In the genomic region with DNA sequence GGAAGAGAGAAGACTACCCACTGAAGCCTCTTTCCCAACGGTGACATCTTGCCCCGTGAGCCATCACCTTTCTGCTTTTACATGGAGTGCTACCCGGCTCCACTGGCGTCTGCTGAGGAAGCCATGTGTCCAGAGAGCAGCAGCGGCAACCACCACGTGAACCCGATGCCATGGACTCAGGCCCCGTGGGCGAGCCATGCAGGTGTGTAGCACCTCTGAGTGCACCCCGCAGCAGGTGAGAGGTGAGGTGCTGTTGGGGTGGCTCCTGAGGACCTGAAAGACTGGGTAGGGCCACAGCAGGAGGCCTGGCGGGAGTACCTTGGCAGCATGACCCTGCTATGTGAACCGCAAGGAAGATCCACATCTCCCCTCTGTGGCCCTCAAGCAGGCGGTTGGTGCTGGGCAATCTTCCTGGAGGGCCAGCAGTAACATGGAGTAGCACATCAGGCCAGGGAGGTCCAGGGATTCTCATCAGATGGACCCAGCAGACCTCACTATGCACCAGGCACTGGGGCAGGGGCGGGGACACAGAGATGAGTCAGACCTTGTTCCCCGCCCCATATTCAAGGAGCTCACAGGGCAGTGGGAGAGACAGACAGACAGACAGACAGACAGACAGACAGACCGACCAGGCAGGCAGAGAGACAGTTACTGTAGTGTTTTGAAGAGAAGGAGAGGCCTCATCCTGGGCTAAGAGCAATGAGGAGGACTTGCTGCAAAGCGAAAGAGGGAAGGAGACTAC, we compare ENCODE assay signal across 15 cellular contexts.
DNase-seq lines count a peak whose midpoint lies in the region; ATAC-seq and TF ChIP-seq lines count a peak whose summit lies in the region.
"Had no signal": no experiment of that assay in that cellular context is flagged by ENCODE, and none has a peak within 500 bp of the region (broad histone marks: within the 10 kb centered on the region; RNA-seq: fewer than 3 reads in every experiment).

No MANE protein-coding gene starts in this region.

- no peak for TF ChIP-seq RAD21 in IMR-90 (IDR thresholded peaks at IDR 0.05; ENCODE audit: low read length)

- no peak overlapping the region for H3K4me2 ChIP-seq in IMR-90 (ENCODE audit: low read depth, low read length)
- no peak overlapping the region for H3K4me2 ChIP-seq in mesenchymal stem cell (ENCODE audit: low read length, poor library complexity, severe bottlenecking)
- H3K4me2 ChIP-seq in smooth muscle cell = no peak overlapping the region

- in situ Hi-C loops in IMR-90 (cut with MboI; ENCODE audit: low sequenced_read_pairs) = no loop called here

- H2BK15ac ChIP-seq in IMR-90 (ENCODE audit: low read depth, low read length) (no peak overlapping the region), mesenchymal stem cell (ENCODE audit: low read depth, poor library complexity, severe bottlenecking) (no peak overlapping the region)

- BruUV-seq in IMR-90 (replicated peaks; lab: Mats Ljungman, UMichigan) = no TSS peak

- H4K8ac ChIP-seq in IMR-90 (ENCODE audit: low read depth in 2 of 2, low read length in 2 of 2) (no peak overlapping the region), mesenchymal stem cell (ENCODE audit: low read length) (no peak overlapping the region)

- 71% methylated on average over 9 of the region's 17 CpGs; no CpG with 5 or more reads in 1 of the 2 experiments for WGBS in IMR-90 (ENCODE audit: extremely low coverage in 2 of 2, insufficient read length in 1 of 2), 2 experiments
- 80% methylated on average over 15 of the region's 17 CpGs for WGBS in mesenchymal stem cell
- WGBS in smooth muscle cell (ENCODE audit: low lambda C conversion rate) = 90% methylated on average over 17 of the region's 17 CpGs

- intact Hi-C loops in IMR-90 (cut with micrococcal nuclease) (no loop called here), posterior vena cava (cut with DNase I) (no loop called here), upper lobe of right lung (cut with DNase I) (no loop called here)

- H3F3A ChIP-seq in smooth muscle cell (ENCODE audit: low read depth) = no peaks in the 10 kb centered on the region

- H3K4me3 ChIP-seq in IMR-90 (ENCODE audit: insufficient read depth, low read depth, low read length) (no peak overlapping the region), upper lobe of right lung (no peak overlapping the region), mesenchymal stem cell (ENCODE audit: insufficient read depth in 1 of 2, low read depth in 1 of 2, low read length in 2 of 2) (no peak overlapping the region), smooth muscle cell (no peak overlapping the region)
- H3K4me3 ChIP-seq: right lobe of liver had no signal

- dilution Hi-C loops in IMR-90 (cut with HindIII; ENCODE audit: low sequenced_read_pairs, unreplicated experiment) = no loop called here

- POLR2A ChIA-PET in IMR-90 (lab: Charles Lee; ENCODE audit: unreplicated experiment) = no interaction called here

- DNase-seq in activated CD8-positive, alpha-beta memory T cell treated with anti-CD3 and anti-CD28 coated beads for 24 hours = peak; percentile 42
- no peak for DNase-seq in activated CD8-positive, alpha-beta memory T cell treated with anti-CD3 and anti-CD28 coated beads, Interleukin-2, amount 50 U/mL, for 4 hours
- DNase-seq in IMR-90 (no peak), ecto neural progenitor cell (ENCODE audit: low spot score) (peak; percentile 38), posterior vena cava (ENCODE audit: low spot score) (peak; percentile 74), upper lobe of right lung (no peak), mesenchymal stem cell (no peak), smooth muscle cell (lab: John Stamatoyannopoulos, UW; ENCODE audit: unreplicated experiment) (no peak)
- DNase-seq: brain microvascular endothelial cell; effector CD4-positive, alpha-beta T cell; NCI-H1092 treated with DMSO at 0.1 percent for 48 hours; NCI-H2171 treated with DMSO at 0.1 percent for 48 hours; stimulated activated CD4-positive, alpha-beta T cell treated with anti-CD3 and anti-CD28 coated beads, Interleukin-4, amount 100 ng/mL, for 24 hours had no signal

- TF ChIP-seq CTCF in IMR-90 (conservative IDR thresholded peaks at IDR 0.05; ENCODE audit: low read depth, low read length) (no peak), upper lobe of right lung (IDR thresholded peaks at IDR 0.05) (no peak), smooth muscle cell (IDR thresholded peaks at IDR 0.05; ENCODE audit: borderline replicate concordance, insufficient read depth, poor library complexity, severe bottlenecking) (no peak)

- no peaks in the 10 kb centered on the region for H3K79me2 ChIP-seq in smooth muscle cell (ENCODE audit: low read depth)

- no peak for TF ChIP-seq POLR2A in IMR-90 (IDR thresholded peaks at IDR 0.05; ENCODE audit: low read depth, low read length)

- no peak overlapping the region for H3K14ac ChIP-seq in IMR-90 (replicated peaks; ENCODE audit: low read depth, low read length)
- no peak overlapping the region for H3K14ac ChIP-seq in mesenchymal stem cell (ENCODE audit: low read length in 2 of 2)

- no peaks in the 10 kb centered on the region for H3K4me1 ChIP-seq in IMR-90 (ENCODE audit: control insufficient read depth, insufficient read depth, low read length)
- H3K4me1 ChIP-seq in upper lobe of right lung = no peaks in the 10 kb centered on the region
- H3K4me1 ChIP-seq in mesenchymal stem cell (ENCODE audit: control insufficient read depth, insufficient read depth, low read depth, low read length) = no peaks in the 10 kb centered on the region
- no peaks in the 10 kb centered on the region for H3K4me1 ChIP-seq in smooth muscle cell (ENCODE audit: low read depth)
- H3K4me1 ChIP-seq: right lobe of liver had no signal

- H3K27me3 ChIP-seq in IMR-90 (ENCODE audit: control insufficient read depth, insufficient read depth, low read length) = no peaks in the 10 kb centered on the region
- H3K27me3 ChIP-seq in upper lobe of right lung = no peaks in the 10 kb centered on the region
- H3K27me3 ChIP-seq in mesenchymal stem cell (ENCODE audit: control insufficient read depth in 1 of 2, insufficient read depth in 1 of 2, low read length in 2 of 2) = peaks cover 0 to 13% of the 10 kb centered on the region in 2 experiments
- H3K27me3 ChIP-seq in smooth muscle cell (ENCODE audit: low read depth) = peaks cover 10% of the 10 kb centered on the region
- H3K27me3 ChIP-seq: brain microvascular endothelial cell, right lobe of liver had no signal

- H4K20me1 ChIP-seq in IMR-90 (ENCODE audit: insufficient read depth, low read length) = no peaks in the 10 kb centered on the region
- no peaks in the 10 kb centered on the region for H4K20me1 ChIP-seq in smooth muscle cell (ENCODE audit: low read depth)

- no peak overlapping the region for H4K91ac ChIP-seq in IMR-90 (ENCODE audit: insufficient read depth, low read depth, low read length)
- no peak overlapping the region for H4K91ac ChIP-seq in mesenchymal stem cell (ENCODE audit: low read length)

- H2AK9ac ChIP-seq in IMR-90 (replicated peaks; ENCODE audit: low read depth, low read length, poor library complexity) = no peak overlapping the region

- H3K18ac ChIP-seq in IMR-90 (ENCODE audit: low read depth, low read length) (no peak overlapping the region), mesenchymal stem cell (ENCODE audit: low read depth in 1 of 2, low read length in 2 of 2) (no peak overlapping the region)

- H3K9me1 ChIP-seq in IMR-90 (ENCODE audit: insufficient read depth, low read length) = no peaks in the 10 kb centered on the region

- H2BK120ac ChIP-seq in IMR-90 (ENCODE audit: low read depth, low read length) (no peak overlapping the region), mesenchymal stem cell (ENCODE audit: low read depth, low read length) (no peak overlapping the region)

- H3K36me3 ChIP-seq in IMR-90 (ENCODE audit: control insufficient read depth, insufficient read depth, low read length) (no peaks in the 10 kb centered on the region), upper lobe of right lung (no peaks in the 10 kb centered on the region), mesenchymal stem cell (ENCODE audit: control insufficient read depth in 1 of 2, insufficient read depth in 2 of 2, low read depth in 1 of 2, low read length in 2 of 2) (no peaks in the 10 kb centered on the region), smooth muscle cell (ENCODE audit: low read depth) (no peaks in the 10 kb centered on the region)
- H3K36me3 ChIP-seq: brain microvascular endothelial cell, right lobe of liver had no signal

- no peak overlapping the region for H2BK20ac ChIP-seq in IMR-90 (ENCODE audit: low read depth, low read length)

- ATAC-seq in IMR-90 (ENCODE audit: low read depth) = peak; percentile 27; the same call in 1 of the 2 replicates
- ATAC-seq in upper lobe of right lung = no peak
- ATAC-seq: activated naive CD4-positive, alpha-beta T cell treated with anti-CD3 and anti-CD28 coated beads, Interleukin-2, amount 50 U/mL, for 72 hours; right lobe of liver had no signal

- no peak overlapping the region for H3K27ac ChIP-seq in IMR-90 (ENCODE audit: insufficient read depth, low read length)
- H3K27ac ChIP-seq in upper lobe of right lung = no peak overlapping the region
- H3K27ac ChIP-seq in mesenchymal stem cell (ENCODE audit: low read length, poor library complexity, severe bottlenecking) = no peak overlapping the region
- no peak overlapping the region for H3K27ac ChIP-seq in smooth muscle cell (ENCODE audit: low read depth)
- H3K27ac ChIP-seq: brain microvascular endothelial cell, right lobe of liver had no signal

- H2AFZ ChIP-seq in IMR-90 (replicated peaks; ENCODE audit: low read length, poor library complexity) (no peak overlapping the region), mesenchymal stem cell (ENCODE audit: low read depth, low read length) (no peak overlapping the region), smooth muscle cell (ENCODE audit: low read depth) (no peak overlapping the region)

- H3K56ac ChIP-seq in IMR-90 (ENCODE audit: extremely low read depth, insufficient read depth, low read length) = no peak overlapping the region

- H3K79me1 ChIP-seq in IMR-90 (ENCODE audit: low read depth in 1 of 2, low read length in 2 of 2) (no peaks in the 10 kb centered on the region), mesenchymal stem cell (replicated peaks; ENCODE audit: low read length, poor library complexity, severe bottlenecking) (no peaks in the 10 kb centered on the region)

- H3K4ac ChIP-seq in IMR-90 (ENCODE audit: low read depth, low read length) = no peak overlapping the region
- H3K4ac ChIP-seq in mesenchymal stem cell (ENCODE audit: low read depth in 1 of 2, low read length in 2 of 2) = no peak overlapping the region

- CTCF ChIA-PET in IMR-90 (lab: Yijun Ruan, JAX) = no interaction called here

- H2AK5ac ChIP-seq in IMR-90 (ENCODE audit: low read depth, low read length) (no peak overlapping the region), mesenchymal stem cell (ENCODE audit: low read length, severe bottlenecking) (no peak overlapping the region)

- no peak overlapping the region for H2BK5ac ChIP-seq in IMR-90 (ENCODE audit: low read depth, low read length, poor library complexity, severe bottlenecking)
- H2BK5ac ChIP-seq in mesenchymal stem cell (ENCODE audit: low read depth, low read length, poor library complexity, severe bottlenecking) = no peak overlapping the region

- no peak overlapping the region for H3K23ac ChIP-seq in IMR-90 (ENCODE audit: low read depth, low read length)
- no peak overlapping the region for H3K23ac ChIP-seq in mesenchymal stem cell (ENCODE audit: low read length in 2 of 2)

- no peak overlapping the region for H2BK12ac ChIP-seq in mesenchymal stem cell (ENCODE audit: low read length in 2 of 2)

- H3K9ac ChIP-seq in IMR-90 (ENCODE audit: low read depth, low read length) (no peak overlapping the region), mesenchymal stem cell (ENCODE audit: low read length) (no peak overlapping the region), smooth muscle cell (ENCODE audit: low read depth) (no peak overlapping the region)

- H3K9me3 ChIP-seq in IMR-90 (ENCODE audit: control insufficient read depth, insufficient read depth, low read length) (no peaks in the 10 kb centered on the region), upper lobe of right lung (no peaks in the 10 kb centered on the region), mesenchymal stem cell (ENCODE audit: control insufficient read depth, low read length) (peaks cover 16% of the 10 kb centered on the region), smooth muscle cell (replicated peaks; ENCODE audit: low read depth) (no peaks in the 10 kb centered on the region)
- H3K9me3 ChIP-seq: right lobe of liver had no signal

- no peak overlapping the region for H4K5ac ChIP-seq in IMR-90 (ENCODE audit: low read depth, low read length)

Comparison
In these comparisons a context has a peak if more than half of its experiments do, and no peak if none do; other contexts are left out.
1. DNase-seq: peak in activated CD8-positive, alpha-beta memory T cell treated with anti-CD3 and anti-CD28 coated beads for 24 hours (single experiment), ecto neural progenitor cell (single experiment) and posterior vena cava (single experiment); none in activated CD8-positive, alpha-beta memory T cell treated with anti-CD3 and anti-CD28 coated beads, Interleukin-2, amount 50 U/mL, for 4 hours (single experiment), IMR-90 (single experiment), upper lobe of right lung (single experiment), mesenchymal stem cell (single experiment) and smooth muscle cell (single experiment).